Comparison of ENCODE assay signal across 9 cellular contexts in the genomic region with DNA sequence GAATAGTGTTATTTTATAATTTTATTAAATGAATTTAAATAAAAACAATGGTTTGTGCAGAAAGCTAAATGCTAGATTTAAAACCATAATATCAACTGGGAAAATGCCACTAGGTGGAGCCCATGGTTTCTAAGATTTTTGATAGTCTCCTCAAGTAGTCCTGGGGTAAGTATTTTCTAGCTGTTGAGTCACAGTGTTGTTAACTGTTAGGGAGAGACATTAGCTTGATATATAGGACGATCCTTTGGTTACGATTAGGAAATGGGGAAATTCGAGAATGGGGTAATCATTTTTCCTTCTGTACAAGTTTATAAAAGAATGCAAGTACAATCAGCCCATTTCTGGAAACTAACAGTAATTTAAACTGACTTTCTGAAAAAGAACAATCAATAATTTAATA.
A peak's percentile ranks its signal among the peaks of the same experiment; 100 is the strongest.
DNase-seq lines count a peak whose midpoint lies in the region; ATAC-seq and TF ChIP-seq lines count a peak whose summit lies in the region.
"Had no signal": no experiment of that assay in that cellular context is flagged by ENCODE, and none has a peak within 500 bp of the region (broad histone marks: within the 10 kb centered on the region; RNA-seq: fewer than 3 reads in every experiment).

No MANE protein-coding gene starts in this region.

- TF ChIP-seq CTCF in Calu3 (IDR thresholded peaks at IDR 0.05; ENCODE audit: unreplicated experiment) (no peak), H9 (conservative IDR thresholded peaks at IDR 0.05) (peak; percentile 81), chondrocyte (IDR thresholded peaks at IDR 0.05) (peak; percentile 96), liver (IDR thresholded peaks at IDR 0.05; ENCODE audit: low read depth, low read length, missing input control) (peak; percentile 53)

- no peak overlapping the region for H4K8ac ChIP-seq in H9 (replicated peaks; ENCODE audit: insufficient read length, low read depth, low read length)

- H3K36me3 ChIP-seq in liver (ENCODE audit: control insufficient read depth in 4 of 4, insufficient read depth in 3 of 4, low read depth in 1 of 4, low read length in 3 of 4): no peaks in the 10 kb centered on the region

- no peak overlapping the region for H3K4me3 Mint-ChIP-seq in Calu3 (ENCODE audit: low read depth, unreplicated experiment)
- H3K4me3 Mint-ChIP-seq in H9: no peak overlapping the region
- H3K4me3 Mint-ChIP-seq in chondrocyte (ENCODE audit: unreplicated experiment): peak overlapping the region; percentile 3
- no peak overlapping the region for H3K4me3 Mint-ChIP-seq in natural killer cell treated with Interleukin-12 subunit alpha and Interleukin-12 subunit beta and Interleukin-15 and Interleukin-18, amount 100 ng/mL, for 72 hours
- H3K4me3 Mint-ChIP-seq: naive thymus-derived CD8-positive, alpha-beta T cell had no signal

- no peak overlapping the region for H4K5ac ChIP-seq in H9 (ENCODE audit: insufficient read length, low read depth, low read length)

- no peak overlapping the region for H2AFZ ChIP-seq in H9 (ENCODE audit: low read length)

- no peak overlapping the region for H3K23ac ChIP-seq in H9 (ENCODE audit: insufficient read length, low read depth, low read length)

- H3K4me1 Mint-ChIP-seq in Calu3 (ENCODE audit: low read depth, unreplicated experiment): no peaks in the 10 kb centered on the region
- peaks cover 2 to 5% of the 10 kb centered on the region in 2 experiments; a peak in 3 of 4 replicates for H3K4me1 Mint-ChIP-seq in H9
- peaks cover 11% of the 10 kb centered on the region for H3K4me1 Mint-ChIP-seq in chondrocyte (ENCODE audit: low read depth)
- H3K4me1 Mint-ChIP-seq in natural killer cell treated with Interleukin-12 subunit alpha and Interleukin-12 subunit beta and Interleukin-15 and Interleukin-18, amount 100 ng/mL, for 72 hours (ENCODE audit: low read depth in 2 of 2): no peaks in the 10 kb centered on the region
- H3K4me1 Mint-ChIP-seq: naive thymus-derived CD8-positive, alpha-beta T cell had no signal

- no peaks in the 10 kb centered on the region for H3K4me1 ChIP-seq in H9 (ENCODE audit: insufficient read depth, low read length)
- peaks cover 0 to 2% (median 0%) of the 10 kb centered on the region in 4 donors for H3K4me1 ChIP-seq in liver (ENCODE audit: control insufficient read depth in 4 of 4, insufficient read depth in 4 of 4, low read length in 3 of 4)

- DNase-seq in Calu3 (peak; percentile 36), H9 (no peak), NCI-H526 treated with DMSO at 0.1 percent for 48 hours (lab: John Stamatoyannopoulos, UW) (peak; percentile 31), chondrocyte (ENCODE audit: low spot score) (no peak)
- no peak for DNase-seq in natural killer cell treated with Interleukin-12 subunit alpha and Interleukin-12 subunit beta and Interleukin-15 and Interleukin-18, amount 100 ng/mL, for 72 hours (ENCODE audit: low spot score)
- no peak for DNase-seq in activated naive CD4-positive, alpha-beta T cell treated with Interleukin-2 at 50 U/mL for 16 hours

- H3K9me3 Mint-ChIP-seq in Calu3 (ENCODE audit: low read depth, unreplicated experiment) (no peaks in the 10 kb centered on the region), H9 (no peaks in the 10 kb centered on the region), chondrocyte (ENCODE audit: low read depth) (no peaks in the 10 kb centered on the region)
- H3K9me3 Mint-ChIP-seq in natural killer cell treated with Interleukin-12 subunit alpha and Interleukin-12 subunit beta and Interleukin-15 and Interleukin-18, amount 100 ng/mL, for 72 hours: no peaks in the 10 kb centered on the region
- H3K9me3 Mint-ChIP-seq: naive thymus-derived CD8-positive, alpha-beta T cell had no signal

- no peaks in the 10 kb centered on the region for H3K27me3 ChIP-seq in H9 (ENCODE audit: insufficient read depth, low read length)
- H3K27me3 ChIP-seq in liver (ENCODE audit: control insufficient read depth in 4 of 4, insufficient read depth in 4 of 4, low read length in 3 of 4): no peaks in the 10 kb centered on the region

- no peak overlapping the region for H2BK120ac ChIP-seq in H9 (ENCODE audit: low read depth, low read length, poor library complexity, severe bottlenecking)

- peak; percentile 89 to 94 for TF ChIP-seq RAD21 in liver (IDR thresholded peaks at IDR 0.05)

- no peak overlapping the region for H3K4ac ChIP-seq in H9 (ENCODE audit: low read depth, low read length)

- H4K91ac ChIP-seq in H9 (ENCODE audit: insufficient read length, low read depth, low read length): no peak overlapping the region

- H3K79me1 ChIP-seq in H9 (ENCODE audit: insufficient read depth, low read depth, low read length, poor library complexity, severe bottlenecking): no peaks in the 10 kb centered on the region

- no CpG with 5 or more reads among the region's 3 CpGs for WGBS in H9 (ENCODE audit: extremely low coverage, insufficient read length, low lambda C conversion rate)
- WGBS in liver: 2% methylated on average over 3 of the region's 3 CpGs

- no peak overlapping the region for H3K18ac ChIP-seq in H9 (ENCODE audit: insufficient read length, low read depth, low read length)

- H2BK15ac ChIP-seq in H9 (ENCODE audit: low read depth, low read length): no peak overlapping the region

- H3K36me3 Mint-ChIP-seq in Calu3 (ENCODE audit: insufficient read depth, unreplicated experiment) (no peaks in the 10 kb centered on the region), H9 (ENCODE audit: insufficient read depth in 1 of 3, low read depth in 3 of 3) (no peaks in the 10 kb centered on the region), chondrocyte (ENCODE audit: low read depth) (no peaks in the 10 kb centered on the region)
- no peaks in the 10 kb centered on the region for H3K36me3 Mint-ChIP-seq in natural killer cell treated with Interleukin-12 subunit alpha and Interleukin-12 subunit beta and Interleukin-15 and Interleukin-18, amount 100 ng/mL, for 72 hours
- H3K36me3 Mint-ChIP-seq: naive thymus-derived CD8-positive, alpha-beta T cell had no signal

- H3K4me2 ChIP-seq in H9 (ENCODE audit: insufficient read depth, insufficient read length, low read length): no peak overlapping the region

- intact Hi-C loops in Calu3 (cut with micrococcal nuclease; ENCODE audit: unreplicated experiment): loop anchor here (1.0 to 10.0 kb wide), 5 partner anchors 98 to 911 kb away; a partner anchor contains a TSS

- no peaks in the 10 kb centered on the region for H3K23me2 ChIP-seq in H9 (ENCODE audit: insufficient read length, low read depth, low read length, poor library complexity, severe bottlenecking)

- H2BK20ac ChIP-seq in H9 (ENCODE audit: low read depth, low read length, poor library complexity, severe bottlenecking): no peak overlapping the region

- no peak overlapping the region for H3K56ac ChIP-seq in H9 (ENCODE audit: insufficient read length, low read depth, low read length)

- no peak overlapping the region for H2AK5ac ChIP-seq in H9 (ENCODE audit: insufficient read length, low read length)

- ATAC-seq in natural killer cell treated with Interleukin-12 subunit alpha and Interleukin-12 subunit beta and Interleukin-15 and Interleukin-18, amount 100 ng/mL, for 72 hours: no peak
- no peak for ATAC-seq in HG02588 (IDR thresholded peaks at IDR 0.05; ENCODE audit: unreplicated experiment)
- ATAC-seq: naive thymus-derived CD8-positive, alpha-beta T cell had no signal

- H3K27me3 Mint-ChIP-seq in Calu3 (ENCODE audit: unreplicated experiment): no peaks in the 10 kb centered on the region
- no peaks in the 10 kb centered on the region for H3K27me3 Mint-ChIP-seq in H9 (ENCODE audit: low read depth)
- no peaks in the 10 kb centered on the region for H3K27me3 Mint-ChIP-seq in chondrocyte (ENCODE audit: low read depth)
- no peaks in the 10 kb centered on the region for H3K27me3 Mint-ChIP-seq in natural killer cell treated with Interleukin-12 subunit alpha and Interleukin-12 subunit beta and Interleukin-15 and Interleukin-18, amount 100 ng/mL, for 72 hours

- BruUV-seq in Calu3 (replicated peaks; lab: Mats Ljungman, UMichigan): no TSS peak

- H3K4me3 ChIP-seq in liver (ENCODE audit: low read depth in 1 of 3, low read length in 3 of 3): no peak overlapping the region

- no peak overlapping the region for H3K14ac ChIP-seq in H9 (ENCODE audit: insufficient read depth, low read length)

- CTCF ChIA-PET in Calu3 (lab: Charles Lee): interaction anchor here (0.6 to 1.7 kb wide), 5 partner anchors 366 to 981 kb away, joined by 3 to 8 read pairs (median 4); a partner anchor contains a TSS

- H4K20me1 ChIP-seq in H9 (ENCODE audit: control insufficient read depth, insufficient read depth, insufficient read length): no peaks in the 10 kb centered on the region

- H2BK5ac ChIP-seq in H9 (ENCODE audit: insufficient read length, low read length): no peak overlapping the region

- no peak overlapping the region for H2BK12ac ChIP-seq in H9 (ENCODE audit: insufficient read length, low read depth, low read length)

- H3K27ac ChIP-seq in H9 (ENCODE audit: insufficient read length, low read depth, low read length): no peak overlapping the region
- H3K27ac ChIP-seq in liver (ENCODE audit: low read depth in 1 of 2, low read length in 2 of 2): no peak overlapping the region

- H3K79me2 ChIP-seq in H9 (ENCODE audit: insufficient read depth, low read length): no peaks in the 10 kb centered on the region

- H3K27ac Mint-ChIP-seq in Calu3 (ENCODE audit: unreplicated experiment) (no peak overlapping the region), H9 (no peak overlapping the region), chondrocyte (ENCODE audit: unreplicated experiment) (no peak overlapping the region)
- H3K27ac Mint-ChIP-seq in natural killer cell treated with Interleukin-12 subunit alpha and Interleukin-12 subunit beta and Interleukin-15 and Interleukin-18, amount 100 ng/mL, for 72 hours: no peak overlapping the region
- H3K27ac Mint-ChIP-seq: naive thymus-derived CD8-positive, alpha-beta T cell had no signal

- H3K9ac ChIP-seq in H9 (ENCODE audit: extremely low read depth, insufficient read length, low read length) (no peak overlapping the region), liver (ENCODE audit: low read depth in 1 of 2, low read length in 2 of 2) (no peak overlapping the region)

- H3K9me3 ChIP-seq in H9 (ENCODE audit: control insufficient read depth, low read depth, low read length) (no peaks in the 10 kb centered on the region), liver (ENCODE audit: control insufficient read depth in 4 of 4, low read length in 3 of 4) (no peaks in the 10 kb centered on the region)

- no peak overlapping the region for H3T11ph ChIP-seq in H9 (ENCODE audit: low read length)

Comparison
In these comparisons a context has a peak if more than half of its experiments do, and no peak if none do; other contexts are left out.
1. DNase-seq: peak in Calu3 (single experiment) and NCI-H526 treated with DMSO at 0.1 percent for 48 hours (single experiment); none in H9 (single experiment), chondrocyte (single experiment), natural killer cell treated with Interleukin-12 subunit alpha and Interleukin-12 subunit beta and Interleukin-15 and Interleukin-18, amount 100 ng/mL, for 72 hours (single experiment) and activated naive CD4-positive, alpha-beta T cell treated with Interleukin-2 at 50 U/mL for 16 hours (single experiment).